2 cellular contexts compared by ENCODE assay signal in genomic region chr14:36583242-36584166, GRCh38.
A peak's percentile ranks its signal among the peaks of the same experiment; 100 is the strongest.
TF ChIP-seq lines count a peak whose summit lies in the region.

No MANE protein-coding gene starts in this region.

TF ChIP-seq in GM23338, 12 proteins besides CTCF, POLR2A, EP300 and RAD21:
- no peak for TF ChIP-seq ZNF114 (CRISPR knock-in tag; IDR thresholded peaks at IDR 0.05)
- peak; percentile 93 for TF ChIP-seq EZH2 (IDR thresholded peaks at IDR 0.05; ENCODE audit: low read depth, unreplicated experiment)
- peak; percentile 68 for TF ChIP-seq EZH2phosphoT487 (IDR thresholded peaks at IDR 0.05; ENCODE audit: unreplicated experiment)

TF ChIP-seq in endothelial cell of umbilical vein, 7 proteins besides CTCF, POLR2A, EP300 and RAD21 (continued from another document):
- TF ChIP-seq EZH2 (IDR thresholded peaks at IDR 0.05; ENCODE audit: borderline replicate concordance, low read depth, low read length, severe bottlenecking): peak; percentile 10
